In genomic region chr4:186149872-186150271, GRCh38 we compare ENCODE assay signal across 1 cellular context.
TF ChIP-seq lines count a peak whose summit lies in the region.

No MANE protein-coding gene starts in this region.

TF ChIP-seq in HepG2, 621 proteins besides CTCF, POLR2A, EP300 and RAD21 (continued from another document):
- TF ChIP-seq REST (IDR thresholded peaks at IDR 0.05; ENCODE audit: borderline replicate concordance in 1 of 2, low read depth in 1 of 2, low read length in 2 of 2): no peak
- peak; percentile 96 for TF ChIP-seq ZNF574 (CRISPR knock-in tag; IDR thresholded peaks at IDR 0.05)
